In the genomic region with DNA sequence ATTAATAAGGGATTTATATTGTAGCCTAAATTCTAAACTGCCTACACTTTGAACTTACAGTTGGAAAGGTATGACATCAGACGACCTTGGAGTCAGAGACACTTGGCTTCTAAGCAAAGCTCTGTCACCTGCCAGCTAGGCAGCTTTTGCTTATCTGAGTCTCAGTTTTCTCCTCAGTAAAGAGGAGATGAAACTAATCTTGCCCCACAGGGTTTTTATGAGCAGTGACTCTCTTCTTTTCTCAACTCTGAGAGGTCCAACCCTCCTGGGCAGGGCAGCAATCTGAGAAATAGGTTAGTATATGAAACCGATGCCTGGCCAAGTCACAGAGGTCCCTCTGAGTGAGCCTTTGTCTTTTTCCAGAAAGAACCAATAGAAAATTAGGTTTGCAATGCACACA, we compare ENCODE assay signal across 16 cellular contexts. TPM values are rescaled to one million over a fixed set of nuclear protein-coding genes. Genes with fewer than 3 reads are reported as not detected.
DNase-seq lines count a peak whose midpoint lies in the region; ATAC-seq and TF ChIP-seq lines count a peak whose summit lies in the region.
"Had no signal": no experiment of that assay in that cellular context is flagged by ENCODE, and none has a peak within 500 bp of the region (broad histone marks: within the 10 kb centered on the region; RNA-seq: fewer than 3 reads in every experiment).

No MANE protein-coding gene starts in this region.

- no peak overlapping the region for H3K4me3 ChIP-seq in GM12865 (ENCODE audit: low read depth, low read length)
- no peak overlapping the region for H3K4me3 ChIP-seq in MM.1S (ENCODE audit: low read length)
- H3K4me3 ChIP-seq in WERI-Rb-1 (ENCODE audit: low read depth, low read length) = no peak overlapping the region
- H3K4me3 ChIP-seq: GM23248 had no signal

- no peak overlapping the region for H3K4me2 ChIP-seq in MM.1S (ENCODE audit: low read depth, low read length)

- no peak overlapping the region for H2AFZ ChIP-seq in MM.1S (ENCODE audit: low read length)
- H2AFZ ChIP-seq: GM23248 had no signal

- H3K9me2 ChIP-seq in MM.1S (replicated peaks; ENCODE audit: insufficient read depth, low read length) = no peaks in the 10 kb centered on the region

- no peak overlapping the region for H3K9ac ChIP-seq in MM.1S (ENCODE audit: low read length)
- H3K9ac ChIP-seq: GM23248 had no signal

- no peak overlapping the region for H3K4me3 Mint-ChIP-seq in endothelial cell (ENCODE audit: unreplicated experiment)
- H3K4me3 Mint-ChIP-seq: CD4-positive, alpha-beta memory T cell had no signal

- H3K27me3 ChIP-seq in MM.1S (replicated peaks; ENCODE audit: insufficient read depth, low read length) (no peaks in the 10 kb centered on the region), WERI-Rb-1 (ENCODE audit: insufficient read depth, low read depth, severe bottlenecking) (no peaks in the 10 kb centered on the region)

- peak; percentile 12 for DNase-seq in GM12865 (ENCODE audit: low read depth)
- peak; percentile 33 for DNase-seq in MM.1S
- no peak for DNase-seq in endothelial cell (ENCODE audit: low spot score)
- DNase-seq in NCI-H128 (lab: John Stamatoyannopoulos, UW; ENCODE audit: unreplicated experiment) = no peak
- DNase-seq in WERI-Rb-1 = no peak
- DNase-seq: C1 segment of cervical spinal cord; Calu3; CD4-positive, alpha-beta memory T cell; COR-L47; DMS53; EL; GDM1; GM23248; H7; HCEC 1CT had no signal

- H3K9me3 ChIP-seq in MM.1S (replicated peaks; ENCODE audit: insufficient read depth, low read length) (no peaks in the 10 kb centered on the region), WERI-Rb-1 (ENCODE audit: severe bottlenecking) (no peaks in the 10 kb centered on the region)

- peaks cover 35% of the 10 kb centered on the region for H3K4me1 Mint-ChIP-seq in endothelial cell (ENCODE audit: unreplicated experiment)

- no peaks in the 10 kb centered on the region for H3K36me3 Mint-ChIP-seq in endothelial cell (ENCODE audit: low read depth, unreplicated experiment)
- H3K36me3 Mint-ChIP-seq: CD4-positive, alpha-beta memory T cell had no signal

- TF ChIP-seq CTCF in GM12865 (IDR thresholded peaks at IDR 0.05; ENCODE audit: insufficient read depth, low read depth, low read length, missing control alignments) (no peak), MM.1S (IDR thresholded peaks at IDR 0.05; ENCODE audit: low read length) (no peak), endothelial cell (IDR thresholded peaks at IDR 0.05; ENCODE audit: unreplicated experiment) (no peak), WERI-Rb-1 (IDR thresholded peaks at IDR 0.05; ENCODE audit: low read depth, low read length) (no peak)

- peaks cover 10% of the 10 kb centered on the region for H3K4me1 ChIP-seq in MM.1S (ENCODE audit: low read length)

- H3K79me2 ChIP-seq in MM.1S (ENCODE audit: low read length) = no peaks in the 10 kb centered on the region

- no peak overlapping the region for H3K27ac ChIP-seq in MM.1S (ENCODE audit: low read length)
- no peak overlapping the region for H3K27ac ChIP-seq in WERI-Rb-1
- H3K27ac ChIP-seq: GM23248 had no signal

- no peak for ATAC-seq in GM18511 (IDR thresholded peaks at IDR 0.05; ENCODE audit: unreplicated experiment)

- no peaks in the 10 kb centered on the region for H3K9me3 Mint-ChIP-seq in endothelial cell (ENCODE audit: unreplicated experiment)
- H3K9me3 Mint-ChIP-seq: CD4-positive, alpha-beta memory T cell had no signal

- no peaks in the 10 kb centered on the region for H4K20me1 ChIP-seq in MM.1S (ENCODE audit: insufficient read depth, low read length)

- H3K36me3 ChIP-seq in MM.1S (replicated peaks; ENCODE audit: insufficient read depth, low read length) (no peaks in the 10 kb centered on the region), WERI-Rb-1 (no peaks in the 10 kb centered on the region)

- peaks cover 6% of the 10 kb centered on the region for H3K27me3 Mint-ChIP-seq in endothelial cell (ENCODE audit: unreplicated experiment)
- H3K27me3 Mint-ChIP-seq: CD4-positive, alpha-beta memory T cell had no signal

- peaks cover 2% of the 10 kb centered on the region; the same call in 1 of the 2 replicates for H3F3A ChIP-seq in MM.1S (ENCODE audit: insufficient read depth, low read length)

- H3K27ac Mint-ChIP-seq in endothelial cell (ENCODE audit: unreplicated experiment) = peak overlapping the region; percentile 97
- H3K27ac Mint-ChIP-seq: CD4-positive, alpha-beta memory T cell had no signal

RNA-seq across cellular contexts. Expression of a gene that starts 53.9 kb away (rescaled TPM):
- 25.2 TPM for total RNA-seq in endothelial cell (ENCODE audit: unreplicated experiment)

Comparison
In these comparisons a context has a peak if more than half of its experiments do, and no peak if none do; other contexts are left out.
1. DNase-seq: peak in GM12865 (single experiment) and MM.1S (single experiment); none in endothelial cell (single experiment), NCI-H128 (single experiment) and WERI-Rb-1 (single experiment).